In the genomic region with DNA sequence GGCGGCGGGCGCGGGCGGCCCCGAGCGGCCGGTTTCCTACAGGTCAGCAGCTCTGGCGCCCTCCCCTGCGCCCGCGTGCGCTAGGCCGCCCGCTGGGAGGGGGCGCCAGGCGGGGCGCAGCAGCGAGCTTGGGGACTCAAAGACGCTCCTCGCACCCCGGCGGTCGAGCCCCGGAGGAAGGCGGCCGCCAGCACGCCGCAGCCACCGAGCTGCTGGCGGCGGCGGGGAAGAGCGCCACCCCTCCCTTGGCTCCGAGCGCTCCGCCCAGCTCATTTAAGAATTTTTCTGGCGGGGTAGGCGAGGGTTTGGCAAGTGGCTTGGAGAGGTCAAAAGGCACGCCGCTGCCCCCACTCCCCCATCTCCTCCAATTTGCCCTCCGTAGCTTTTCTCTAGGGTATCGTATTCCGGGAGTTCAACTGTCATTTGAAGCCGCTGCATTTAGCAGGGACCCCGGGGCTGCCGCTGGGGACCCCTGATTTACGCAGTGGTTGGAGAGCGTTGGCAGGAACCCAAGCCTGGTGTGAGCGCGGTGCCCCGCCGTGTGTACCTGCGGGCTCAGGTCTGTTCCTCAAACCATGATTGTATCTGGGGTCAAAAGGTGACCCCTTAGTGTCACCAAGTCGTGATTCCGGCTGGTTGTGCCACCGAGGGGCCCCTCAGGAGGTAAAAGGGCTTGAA, we compare ENCODE assay signal across 1 cellular context.
TF ChIP-seq lines count a peak whose summit lies in the region.

No MANE protein-coding gene starts in this region.

TF ChIP-seq in K562, 482 proteins besides CTCF, POLR2A, EP300 and RAD21 (continued from another document):
- TF ChIP-seq, protein P1, sequence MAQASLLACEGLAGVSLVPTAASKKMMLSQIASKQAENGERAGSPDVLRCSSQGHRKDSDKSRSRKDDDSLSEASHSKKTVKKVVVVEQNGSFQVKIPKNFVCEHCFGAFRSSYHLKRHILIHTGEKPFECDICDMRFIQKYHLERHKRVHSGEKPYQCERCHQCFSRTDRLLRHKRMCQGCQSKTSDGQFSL (CRISPR knock-in tag; IDR thresholded peaks at IDR 0.05) = peak; percentile 53; the same call in 1 of the 2 replicates
- TF ChIP-seq, protein P1 (tag; IDR thresholded peaks at IDR 0.05) = no peak
